ENCODE assay signal across 8 cellular contexts in the genomic region with DNA sequence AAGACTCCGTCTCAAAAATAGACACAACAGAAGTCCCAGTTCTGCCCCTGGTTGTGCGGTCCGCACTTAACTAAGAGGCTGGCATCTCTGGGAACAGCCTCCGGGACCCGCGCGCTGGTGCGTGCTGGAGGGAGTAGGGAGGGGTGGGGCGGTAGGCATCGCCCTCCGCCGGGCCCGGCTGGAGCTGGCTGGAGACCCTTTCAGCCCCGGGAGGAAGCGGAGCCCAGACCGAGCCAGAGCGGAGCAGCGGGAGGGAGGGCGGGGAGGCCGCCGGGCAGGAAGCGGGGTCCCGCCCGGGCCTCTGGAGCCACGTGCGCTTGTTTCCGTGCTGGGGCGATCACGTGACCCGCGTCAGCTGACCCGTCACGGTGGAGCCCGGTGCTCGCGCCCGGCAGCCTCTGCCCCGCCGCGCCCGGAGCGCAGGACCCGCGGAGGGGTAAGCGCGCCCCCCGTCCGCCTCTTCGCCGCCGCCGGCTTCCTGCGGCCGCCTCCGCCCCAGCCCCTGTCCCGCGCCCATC. TPM values are rescaled to one million over a fixed set of nuclear protein-coding genes. Genes with fewer than 3 reads are reported as not detected.
DNase-seq lines count a peak whose midpoint lies in the region; ATAC-seq and TF ChIP-seq lines count a peak whose summit lies in the region.

Gene WDR81 (plus strand): TSS at position 354 of the 518 bp plus-strand sequence. CDS start 256 bp downstream, outside the sequence.

- peak within 1 kb of the TSS; percentile 75 for H3K4me3 Mint-ChIP-seq in activated naive CD4-positive, alpha-beta T cell treated with anti-CD3 and anti-CD28 coated beads, Interleukin-2, amount 10 ng/mL, durations not matched to agents 7 days and 5 days

- H3K79me2 ChIP-seq in SK-N-SH (ENCODE audit: insufficient read depth): peaks cover 4% of the 10 kb centered on the region; the same call in 1 of the 2 replicates

- peak within 1 kb of the TSS; percentile 42 for H2BK5ac ChIP-seq in neuronal stem cell (ENCODE audit: low read length)

- no peaks in the 10 kb centered on the region for H3K27me3 ChIP-seq in SK-N-SH (ENCODE audit: insufficient read depth)
- no peaks in the 10 kb centered on the region for H3K27me3 ChIP-seq in gastroesophageal sphincter
- no peaks in the 10 kb centered on the region for H3K27me3 ChIP-seq in neuronal stem cell (ENCODE audit: control insufficient read depth in 3 of 3, insufficient read depth in 3 of 3, low read depth in 1 of 3, low read length in 3 of 3)

- peaks cover 63% of the 10 kb centered on the region for H3K4me1 Mint-ChIP-seq in activated naive CD4-positive, alpha-beta T cell treated with anti-CD3 and anti-CD28 coated beads, Interleukin-2, amount 10 ng/mL, durations not matched to agents 7 days and 5 days

- H4K91ac ChIP-seq in neuronal stem cell (ENCODE audit: low read depth, low read length, poor library complexity): no peak within 1 kb of the TSS

- peaks cover 9% of the 10 kb centered on the region for H3K79me1 ChIP-seq in neuronal stem cell (ENCODE audit: low read depth, low read length)

- peaks cover 16% of the 10 kb centered on the region for H3K36me3 Mint-ChIP-seq in activated naive CD4-positive, alpha-beta T cell treated with anti-CD3 and anti-CD28 coated beads, Interleukin-2, amount 10 ng/mL, durations not matched to agents 7 days and 5 days

- H3K4me2 ChIP-seq in SK-N-SH (peak within 1 kb of the TSS; percentile 98), neuronal stem cell (ENCODE audit: insufficient read depth, low read length, poor library complexity, severe bottlenecking) (peak within 1 kb of the TSS; percentile 98)

- CTCF ChIA-PET in SK-N-SH (lab: Yijun Ruan, JAX): interaction anchor here (0.8 to 1.5 kb wide), 7 partner anchors 11 to 158 kb away, joined by 3 to 9 read pairs (median 3); no protein-coding TSS in a partner anchor
- CTCF ChIA-PET in activated naive CD4-positive, alpha-beta T cell treated with anti-CD3 and anti-CD28 coated beads, Interleukin-2, amount 10 ng/mL, durations not matched to agents 7 days and 5 days (lab: Charles Lee): no interaction called here

- peaks cover 0 to 10% of the 10 kb centered on the region in 2 experiments; a peak in 2 of 4 replicates for H3K4me1 ChIP-seq in SK-N-SH (ENCODE audit: control insufficient read depth in 1 of 2, insufficient read depth in 2 of 2, low read depth in 1 of 2, low read length in 1 of 2)
- peaks cover 0 to 81% (median 25%) of the 10 kb centered on the region in 3 donors for H3K4me1 ChIP-seq in gastroesophageal sphincter
- peaks cover 3 to 4% of the 10 kb centered on the region in 2 donors for H3K4me1 ChIP-seq in neuronal stem cell (ENCODE audit: control insufficient read depth in 2 of 2, insufficient read depth in 1 of 2, low read depth in 1 of 2, low read length in 2 of 2)

- H3K4ac ChIP-seq in neuronal stem cell (ENCODE audit: low read length): no peak within 1 kb of the TSS

- peak within 1 kb of the TSS; percentile 64 to 68 for H3K4me3 ChIP-seq in SK-N-SH (ENCODE audit: low read depth in 2 of 2, low read length in 1 of 2)
- H3K4me3 ChIP-seq in gastroesophageal sphincter: peak within 1 kb of the TSS; percentile 51 to 87
- peak within 1 kb of the TSS; percentile 61 to 79 for H3K4me3 ChIP-seq in neuronal stem cell (ENCODE audit: low read length in 2 of 2)

- H3K18ac ChIP-seq in neuronal stem cell (ENCODE audit: low read length): peak within 1 kb of the TSS; percentile 94

- no peak within 1 kb of the TSS for H3K14ac ChIP-seq in neuronal stem cell (ENCODE audit: low read length)

- H3F3A ChIP-seq in SK-N-SH (replicated peaks; ENCODE audit: insufficient read depth): peaks cover 17% of the 10 kb centered on the region

- no peaks in the 10 kb centered on the region for H3K9me3 ChIP-seq in SK-N-SH
- no peaks in the 10 kb centered on the region for H3K9me3 ChIP-seq in gastroesophageal sphincter
- H3K9me3 ChIP-seq in neuronal stem cell (replicated peaks in 1 of 2; ENCODE audit: control insufficient read depth in 2 of 2, insufficient read depth in 1 of 2, low read depth in 1 of 2, low read length in 2 of 2): no peaks in the 10 kb centered on the region

- peak within 1 kb of the TSS; percentile 26 for H2AK5ac ChIP-seq in neuronal stem cell (ENCODE audit: low read depth, low read length)

- WGBS in SK-N-SH (ENCODE audit: low lambda C conversion rate): 14% methylated on average over 11 of the region's 57 CpGs
- no CpG with 5 or more reads among the region's 57 CpGs for WGBS in gastroesophageal sphincter (ENCODE audit: low coverage in 1 of 2), 2 donors
- WGBS in neuronal stem cell (ENCODE audit: extremely low coverage in 2 of 2, insufficient read length in 2 of 2, insufficient replicate concordance in 1 of 2), 2 donors: no CpG with 5 or more reads among the region's 57 CpGs

- H3K27ac ChIP-seq in C4-2B (peak within 1 kb of the TSS; percentile 75), SK-N-SH (ENCODE audit: low read depth in 2 of 2, low read length in 1 of 2) (peak within 1 kb of the TSS; percentile 48 to 51; a peak in 3 of 4 replicates), gastroesophageal sphincter (peak within 1 kb of the TSS; percentile 62 to 94 (median 88)), neuronal stem cell (replicated peaks; ENCODE audit: low read length) (no peak within 1 kb of the TSS)

- POLR2A ChIA-PET in SK-N-SH (lab: Yijun Ruan, JAX): interaction anchor here (0.7 to 1.6 kb wide), 4 partner anchors 8 to 59 kb away, joined by 3 to 6 read pairs (median 6); partner anchors contain the start of gene SERPINF1

- no peak for TF ChIP-seq CTCF in C4-2B (conservative IDR thresholded peaks at IDR 0.05)
- no peak for TF ChIP-seq CTCF in SK-N-SH (IDR thresholded peaks at IDR 0.05)
- no peak for TF ChIP-seq CTCF in gastroesophageal sphincter (IDR thresholded peaks at IDR 0.05)

- peak within 1 kb of the TSS; percentile 87 for H3K27ac Mint-ChIP-seq in activated naive CD4-positive, alpha-beta T cell treated with anti-CD3 and anti-CD28 coated beads, Interleukin-2, amount 10 ng/mL, durations not matched to agents 7 days and 5 days

- H3K36me3 ChIP-seq in SK-N-SH (replicated peaks in 1 of 2; ENCODE audit: control insufficient read depth in 1 of 2, insufficient read depth in 2 of 2, low read length in 1 of 2) (peaks cover 0 to 24% of the 10 kb centered on the region in 2 experiments), gastroesophageal sphincter (peaks cover 0 to 38% of the 10 kb centered on the region in 2 donors), neuronal stem cell (replicated peaks in 1 of 2; ENCODE audit: control insufficient read depth in 2 of 2, insufficient read depth in 2 of 2, low read length in 2 of 2) (peaks cover 4% of the 10 kb centered on the region in 2 donors)

- peak; percentile 75 for DNase-seq in KBM-7
- peak; percentile 98 for DNase-seq in SK-N-SH
- peak; percentile 94 for DNase-seq in activated naive CD4-positive, alpha-beta T cell treated with anti-CD3 and anti-CD28 coated beads, Interleukin-2, amount 10 ng/mL, durations not matched to agents 7 days and 5 days
- peak; percentile 68 for DNase-seq in neuronal stem cell (ENCODE audit: low spot score)
- DNase-seq in stromal cell of bone marrow (ENCODE audit: low read depth): peak; percentile 70

- H3K9ac ChIP-seq in SK-N-SH (peak within 1 kb of the TSS; percentile 66), neuronal stem cell (ENCODE audit: low read depth, low read length, poor library complexity) (peak within 1 kb of the TSS; percentile 84)

- peak within 1 kb of the TSS; percentile 100 for H2AFZ ChIP-seq in SK-N-SH (ENCODE audit: low read depth)
- H2AFZ ChIP-seq in neuronal stem cell (ENCODE audit: low read length): peak within 1 kb of the TSS; percentile 99

- no peak for TF ChIP-seq EP300 in SK-N-SH (IDR thresholded peaks at IDR 0.05; ENCODE audit: borderline replicate concordance in 1 of 2, low read depth in 1 of 2, low read length in 1 of 2)
- TF ChIP-seq EP300 in gastroesophageal sphincter (IDR thresholded peaks at IDR 0.05): no peak

- H3K23ac ChIP-seq in neuronal stem cell (ENCODE audit: low read depth, low read length, poor library complexity): peak within 1 kb of the TSS; percentile 1

- no peak within 1 kb of the TSS for H2BK120ac ChIP-seq in neuronal stem cell (ENCODE audit: low read depth, low read length)

- H4K8ac ChIP-seq in neuronal stem cell (ENCODE audit: low read depth, low read length): no peak within 1 kb of the TSS

- no peaks in the 10 kb centered on the region for H4K20me1 ChIP-seq in SK-N-SH (ENCODE audit: insufficient read depth)

- no peak for TF ChIP-seq RAD21 in SK-N-SH (IDR thresholded peaks at IDR 0.05; ENCODE audit: low read length)

- TF ChIP-seq POLR2A in gastroesophageal sphincter (IDR thresholded peaks at IDR 0.05): peak in 1 of 2 donors; percentile 66

- H3K27me3 Mint-ChIP-seq in activated naive CD4-positive, alpha-beta T cell treated with anti-CD3 and anti-CD28 coated beads, Interleukin-2, amount 10 ng/mL, durations not matched to agents 7 days and 5 days: no peaks in the 10 kb centered on the region

- peak; percentile 60 for ATAC-seq in GM19452 (IDR thresholded peaks at IDR 0.05; ENCODE audit: unreplicated experiment)
- ATAC-seq in gastroesophageal sphincter: peak; percentile 89

- no peaks in the 10 kb centered on the region for H3K9me3 Mint-ChIP-seq in activated naive CD4-positive, alpha-beta T cell treated with anti-CD3 and anti-CD28 coated beads, Interleukin-2, amount 10 ng/mL, durations not matched to agents 7 days and 5 days

- no peaks in the 10 kb centered on the region for H3K9me2 ChIP-seq in SK-N-SH

- in situ Hi-C loops in KBM-7 (cut with MboI; ENCODE audit: low pct_unique_long_range_greater_than_20kb, low sequenced_read_pairs): no loop called here

- peak within 1 kb of the TSS; percentile 0 for H2BK12ac ChIP-seq in neuronal stem cell (ENCODE audit: low read length)

- no peak within 1 kb of the TSS for H2BK15ac ChIP-seq in neuronal stem cell (ENCODE audit: low read length)

TF ChIP-seq in SK-N-SH, 30 proteins besides CTCF, POLR2A, EP300 and RAD21 (continues in another document):
- TF ChIP-seq MAX (IDR thresholded peaks at IDR 0.05; ENCODE audit: low read depth) (peak; percentile 98), TAF1 (IDR thresholded peaks at IDR 0.05; ENCODE audit: borderline replicate concordance, low read depth, low read length) (peak; percentile 7; the same call in 1 of the 2 replicates), TCF12 (IDR thresholded peaks at IDR 0.05) (no peak), SIN3A (IDR thresholded peaks at IDR 0.05; ENCODE audit: borderline replicate concordance, low read depth, low read length) (peak; percentile 95)

RNA-seq across cellular contexts. Expression of gene WDR81, which starts in this region (rescaled TPM):
- polyA plus RNA-seq in SK-N-SH (2012; rRNA removed): 7.2 and 9.3 TPM in 2 replicates
- 2.4 and 4.3 TPM in 2 replicates for polyA plus RNA-seq in SK-N-SH (2012; cell fraction: cytosol; rRNA removed)
- 30.4 and 32.0 TPM in 2 replicates for polyA plus RNA-seq in SK-N-SH (2012; cell fraction: nucleus; rRNA removed)
- total RNA-seq in gastroesophageal sphincter: 10 to 100 TPM; 21.8 to 44.1 (median 32.2) TPM
- 2.8 TPM for polyA plus RNA-seq in neuronal stem cell (2013, experiment 1 of 2)
- 3.3 TPM for polyA plus RNA-seq in neuronal stem cell (2013, experiment 2 of 2)
